8 cellular contexts compared by ENCODE assay signal in genomic region chrX:136953867-136954787, GRCh38.
DNase-seq lines count a peak whose midpoint lies in the region; ATAC-seq and TF ChIP-seq lines count a peak whose summit lies in the region.

No MANE protein-coding gene starts in this region.

- H3K27me3 ChIP-seq in ascending aorta, result no peaks in the 10 kb centered on the region

- H3K4me3 ChIP-seq in ascending aorta, result no peak overlapping the region

- DNase-seq in SIG-M5 treated with dmso at 0.1 percent for 504 hours (lab: John Stamatoyannopoulos, UW; ENCODE audit: unreplicated experiment), result peak; percentile 64
- no peak for DNase-seq in SIG-M5 (lab: John Stamatoyannopoulos, UW)
- peak; percentile 46 for DNase-seq in NCI-H1092 treated with DMSO at 0.1 percent for 48 hours (lab: John Stamatoyannopoulos, UW)
- peak; percentile 50 for DNase-seq in SW480 (ENCODE audit: low spot score)
- peak in 1 of 2 donors; percentile 75 for DNase-seq in ascending aorta (ENCODE audit: low spot score in 2 of 2)
- peak; percentile 7 for DNase-seq in iPS DF 19.7 (ENCODE audit: low read depth, low spot score)
- peak; percentile 1 to 24 for DNase-seq in stimulated activated CD4-positive, alpha-beta T cell treated with anti-CD3 and anti-CD28 coated beads, Interleukin-1b, Interleukin-23, amount 100 ng/mL, for 1 hour (ENCODE audit: low read depth in 2 of 2)

- no peaks in the 10 kb centered on the region for H3K9me3 ChIP-seq in ascending aorta

- intact Hi-C loops in ascending aorta (cut with DNase I), result loop anchor here (1.0 kb wide), 1 partner anchor 98 kb away; no protein-coding TSS in a partner anchor

- H3K36me3 ChIP-seq in ascending aorta, result no peaks in the 10 kb centered on the region

- peak; percentile 98 for ATAC-seq in HG02759 (IDR thresholded peaks at IDR 0.05; ENCODE audit: unreplicated experiment)

- H3K4me1 ChIP-seq in ascending aorta, result no peaks in the 10 kb centered on the region

- H3K27ac ChIP-seq in ascending aorta, result no peak overlapping the region

- TF ChIP-seq CTCF in ascending aorta (IDR thresholded peaks at IDR 0.05), result peak in 2 of 3 experiments; percentile 49 to 53
